In the genomic region with DNA sequence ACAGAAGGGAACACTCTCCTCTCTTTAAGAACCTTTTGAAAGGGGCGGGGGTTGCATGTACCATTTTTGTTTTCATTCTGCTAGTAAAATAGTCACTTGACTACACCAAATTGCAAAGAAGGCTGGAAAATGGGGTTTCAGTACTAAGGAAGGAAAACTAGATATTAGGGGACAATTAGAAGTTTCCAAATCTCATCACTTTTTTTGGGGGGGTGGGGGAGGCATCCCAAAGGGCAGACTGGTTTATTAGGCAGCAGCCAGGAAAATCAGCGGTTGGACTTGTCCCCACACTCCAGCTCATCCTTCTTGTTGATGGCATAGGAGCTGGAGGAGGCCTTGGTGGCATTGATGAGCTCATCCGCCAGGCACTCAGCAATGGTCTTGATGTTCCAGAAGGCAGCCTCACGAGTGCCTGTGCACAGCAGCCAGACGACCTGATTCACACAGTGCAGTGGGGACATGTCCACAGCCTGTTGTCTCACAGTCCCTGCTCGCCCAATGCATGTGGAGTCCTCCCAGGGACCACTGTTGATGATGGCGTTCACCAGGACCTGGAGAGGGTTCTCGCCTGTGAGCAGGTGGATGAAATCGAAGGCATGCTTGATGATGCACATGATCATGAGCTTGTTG, we compare ENCODE assay signal across 1 cellular context.
TF ChIP-seq lines count a peak whose summit lies in the region.

No MANE protein-coding gene starts in this region.

TF ChIP-seq in HepG2, 621 proteins besides CTCF, POLR2A, EP300 and RAD21:
- 0 out of 2 replicates have a peak, but pooled peaks have one; percentile 29 for TF ChIP-seq TRIM24 (CRISPR knock-in tag; IDR thresholded peaks at IDR 0.05)
- no peak for TF ChIP-seq ADNP (CRISPR knock-in tag; IDR thresholded peaks at IDR 0.05)
